9 cellular contexts compared by ENCODE assay signal in genomic region chr10:5862360-5862929, GRCh38. TPM values are rescaled to one million over a fixed set of nuclear protein-coding genes. Genes with fewer than 3 reads are reported as not detected.
DNase-seq lines count a peak whose midpoint lies in the region; ATAC-seq and TF ChIP-seq lines count a peak whose summit lies in the region.
"Had no signal": no experiment of that assay in that cellular context is flagged by ENCODE, and none has a peak within 500 bp of the region (broad histone marks: within the 10 kb centered on the region; RNA-seq: fewer than 3 reads in every experiment).

No MANE protein-coding gene starts in this region.

- peaks cover 16% of the 10 kb centered on the region for H3F3A ChIP-seq in SK-N-SH (replicated peaks; ENCODE audit: insufficient read depth)

- no peaks in the 10 kb centered on the region for H3K27me3 Mint-ChIP-seq in memory B cell

- H3K79me2 ChIP-seq in SK-N-SH (ENCODE audit: insufficient read depth): no peaks in the 10 kb centered on the region

- 95% methylated on average over 7 of the region's 7 CpGs for WGBS in SK-N-SH (ENCODE audit: low lambda C conversion rate)

- H3K4me1 ChIP-seq in SK-N-SH (ENCODE audit: control insufficient read depth in 1 of 2, insufficient read depth in 2 of 2, low read depth in 1 of 2, low read length in 1 of 2): no peaks in the 10 kb centered on the region
- H3K4me1 ChIP-seq in lower lobe of right lung: no peaks in the 10 kb centered on the region

- no peaks in the 10 kb centered on the region for H4K20me1 ChIP-seq in SK-N-SH (ENCODE audit: insufficient read depth)

- H3K36me3 ChIP-seq in SK-N-SH (replicated peaks in 1 of 2; ENCODE audit: control insufficient read depth in 1 of 2, insufficient read depth in 2 of 2, low read length in 1 of 2): peaks cover 0 to 1% of the 10 kb centered on the region in 2 experiments
- no peaks in the 10 kb centered on the region for H3K36me3 ChIP-seq in lower lobe of right lung

- H3K27ac ChIP-seq in SK-N-SH (ENCODE audit: low read depth in 2 of 2, low read length in 1 of 2) (peak overlapping the region in 1 of 2 experiments; percentile 90; a peak in 2 of 4 replicates), lower lobe of right lung (no peak overlapping the region)

- H3K36me3 Mint-ChIP-seq in memory B cell: no peaks in the 10 kb centered on the region

- no peak for TF ChIP-seq EP300 in SK-N-SH (IDR thresholded peaks at IDR 0.05; ENCODE audit: borderline replicate concordance in 1 of 2, low read depth in 1 of 2, low read length in 1 of 2)

- TF ChIP-seq CTCF in SK-N-SH (IDR thresholded peaks at IDR 0.05): no peak
- TF ChIP-seq CTCF in lower lobe of right lung (IDR thresholded peaks at IDR 0.05): no peak

- ATAC-seq in GM18861 (IDR thresholded peaks at IDR 0.05; ENCODE audit: unreplicated experiment): peak; percentile 95
- peak; percentile 96 for ATAC-seq in GM21529 (IDR thresholded peaks at IDR 0.05; ENCODE audit: unreplicated experiment)
- peak; percentile 97 for ATAC-seq in HG03354 (IDR thresholded peaks at IDR 0.05; ENCODE audit: poor library complexity, severe bottlenecking, unreplicated experiment)
- peak; percentile 83 for ATAC-seq in memory B cell (ENCODE audit: low read depth)
- ATAC-seq in lower lobe of right lung: no peak

- POLR2A ChIA-PET in SK-N-SH (lab: Yijun Ruan, JAX): no interaction called here

- H2AFZ ChIP-seq in SK-N-SH (ENCODE audit: low read depth): no peak overlapping the region

- H3K27me3 ChIP-seq in SK-N-SH (ENCODE audit: insufficient read depth) (no peaks in the 10 kb centered on the region), lower lobe of right lung (ENCODE audit: low read depth) (no peaks in the 10 kb centered on the region)

- intact Hi-C loops in lower lobe of right lung (cut with DNase I): no loop called here

- no peak for TF ChIP-seq RAD21 in SK-N-SH (IDR thresholded peaks at IDR 0.05; ENCODE audit: low read length)

- H3K4me3 Mint-ChIP-seq in memory B cell: peak overlapping the region; percentile 60

- H3K4me3 ChIP-seq in SK-N-SH (ENCODE audit: low read depth in 2 of 2, low read length in 1 of 2) (no peak overlapping the region), lower lobe of right lung (no peak overlapping the region)

- DNase-seq in memory B cell (ENCODE audit: low spot score in 2 of 2) (no peak), NCI-H446 (lab: John Stamatoyannopoulos, UW) (no peak), SK-N-SH (no peak), lower lobe of right lung (no peak), T-helper 9 cell (no peak)
- DNase-seq: NCI-H1092 had no signal

- no peak overlapping the region for H3K4me2 ChIP-seq in SK-N-SH

- no peaks in the 10 kb centered on the region for H3K9me2 ChIP-seq in SK-N-SH

- no peaks in the 10 kb centered on the region for H3K9me3 Mint-ChIP-seq in memory B cell

- peak overlapping the region; percentile 82 for H3K27ac Mint-ChIP-seq in memory B cell

- CTCF ChIA-PET in SK-N-SH (lab: Yijun Ruan, JAX): interaction anchor here (3.6 kb wide), 1 partner anchor 11 kb away, joined by 13 read pairs; no protein-coding TSS in a partner anchor

- peaks cover 25% of the 10 kb centered on the region for H3K4me1 Mint-ChIP-seq in memory B cell

- H3K9me3 ChIP-seq in SK-N-SH (no peaks in the 10 kb centered on the region), lower lobe of right lung (no peaks in the 10 kb centered on the region)

- H3K9ac ChIP-seq in SK-N-SH: no peak overlapping the region

TF ChIP-seq in SK-N-SH, 30 proteins besides CTCF, POLR2A, EP300 and RAD21:
- TF ChIP-seq SMC3 (IDR thresholded peaks at IDR 0.05; ENCODE audit: low read depth, low read length) (no peak), GABPA (IDR thresholded peaks at IDR 0.05; ENCODE audit: low read depth) (no peak), ELF1 (IDR thresholded peaks at IDR 0.05) (no peak), FOXJ3 (CRISPR knock-in tag; IDR thresholded peaks at IDR 0.05) (no peak), RXRA (IDR thresholded peaks at IDR 0.05; ENCODE audit: borderline replicate concordance, low read depth) (no peak), FOXM1 (IDR thresholded peaks at IDR 0.05; ENCODE audit: low read depth) (no peak), SIN3A (IDR thresholded peaks at IDR 0.05; ENCODE audit: borderline replicate concordance, low read depth, low read length) (no peak), FOSL2 (IDR thresholded peaks at IDR 0.05; ENCODE audit: borderline replicate concordance, low read depth) (no peak), IRF3 (IDR thresholded peaks at IDR 0.05; ENCODE audit: low read depth, low read length) (no peak), TCF12 (IDR thresholded peaks at IDR 0.05) (no peak), CHD2 (IDR thresholded peaks at IDR 0.05; ENCODE audit: low read length, partially characterized antibody) (no peak), TEAD4 (IDR thresholded peaks at IDR 0.05; ENCODE audit: borderline replicate concordance, insufficient read depth) (no peak)
- TF ChIP-seq, protein P1, sequence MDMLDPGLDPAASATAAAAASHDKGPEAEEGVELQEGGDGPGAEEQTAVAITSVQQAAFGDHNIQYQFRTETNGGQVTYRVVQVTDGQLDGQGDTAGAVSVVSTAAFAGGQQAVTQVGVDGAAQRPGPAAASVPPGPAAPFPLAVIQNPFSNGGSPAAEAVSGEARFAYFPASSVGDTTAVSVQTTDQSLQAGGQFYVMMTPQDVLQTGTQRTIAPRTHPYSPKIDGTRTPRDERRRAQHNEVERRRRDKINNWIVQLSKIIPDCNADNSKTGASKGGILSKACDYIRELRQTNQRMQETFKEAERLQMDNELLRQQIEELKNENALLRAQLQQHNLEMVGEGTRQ (IDR thresholded peaks at IDR 0.05; ENCODE audit: borderline replicate concordance, low read depth, low read length): no peak
- TF ChIP-seq, protein P2, sequence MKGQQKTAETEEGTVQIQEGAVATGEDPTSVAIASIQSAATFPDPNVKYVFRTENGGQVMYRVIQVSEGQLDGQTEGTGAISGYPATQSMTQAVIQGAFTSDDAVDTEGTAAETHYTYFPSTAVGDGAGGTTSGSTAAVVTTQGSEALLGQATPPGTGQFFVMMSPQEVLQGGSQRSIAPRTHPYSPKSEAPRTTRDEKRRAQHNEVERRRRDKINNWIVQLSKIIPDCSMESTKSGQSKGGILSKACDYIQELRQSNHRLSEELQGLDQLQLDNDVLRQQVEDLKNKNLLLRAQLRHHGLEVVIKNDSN (IDR thresholded peaks at IDR 0.05; ENCODE audit: borderline replicate concordance, low read depth): no peak
- TF ChIP-seq, protein P3, sequence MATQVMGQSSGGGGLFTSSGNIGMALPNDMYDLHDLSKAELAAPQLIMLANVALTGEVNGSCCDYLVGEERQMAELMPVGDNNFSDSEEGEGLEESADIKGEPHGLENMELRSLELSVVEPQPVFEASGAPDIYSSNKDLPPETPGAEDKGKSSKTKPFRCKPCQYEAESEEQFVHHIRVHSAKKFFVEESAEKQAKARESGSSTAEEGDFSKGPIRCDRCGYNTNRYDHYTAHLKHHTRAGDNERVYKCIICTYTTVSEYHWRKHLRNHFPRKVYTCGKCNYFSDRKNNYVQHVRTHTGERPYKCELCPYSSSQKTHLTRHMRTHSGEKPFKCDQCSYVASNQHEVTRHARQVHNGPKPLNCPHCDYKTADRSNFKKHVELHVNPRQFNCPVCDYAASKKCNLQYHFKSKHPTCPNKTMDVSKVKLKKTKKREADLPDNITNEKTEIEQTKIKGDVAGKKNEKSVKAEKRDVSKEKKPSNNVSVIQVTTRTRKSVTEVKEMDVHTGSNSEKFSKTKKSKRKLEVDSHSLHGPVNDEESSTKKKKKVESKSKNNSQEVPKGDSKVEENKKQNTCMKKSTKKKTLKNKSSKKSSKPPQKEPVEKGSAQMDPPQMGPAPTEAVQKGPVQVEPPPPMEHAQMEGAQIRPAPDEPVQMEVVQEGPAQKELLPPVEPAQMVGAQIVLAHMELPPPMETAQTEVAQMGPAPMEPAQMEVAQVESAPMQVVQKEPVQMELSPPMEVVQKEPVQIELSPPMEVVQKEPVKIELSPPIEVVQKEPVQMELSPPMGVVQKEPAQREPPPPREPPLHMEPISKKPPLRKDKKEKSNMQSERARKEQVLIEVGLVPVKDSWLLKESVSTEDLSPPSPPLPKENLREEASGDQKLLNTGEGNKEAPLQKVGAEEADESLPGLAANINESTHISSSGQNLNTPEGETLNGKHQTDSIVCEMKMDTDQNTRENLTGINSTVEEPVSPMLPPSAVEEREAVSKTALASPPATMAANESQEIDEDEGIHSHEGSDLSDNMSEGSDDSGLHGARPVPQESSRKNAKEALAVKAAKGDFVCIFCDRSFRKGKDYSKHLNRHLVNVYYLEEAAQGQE (IDR thresholded peaks at IDR 0.05; ENCODE audit: low read depth, low read length): no peak

RNA-seq across cellular contexts. Expression of gene ANKRD16, which starts 27.2 kb away (rescaled TPM):
- 9.9 and 11.9 TPM in 2 replicates for polyA plus RNA-seq in SK-N-SH (2012; rRNA removed)
- 5.7 and 7.4 TPM in 2 replicates for polyA plus RNA-seq in SK-N-SH (2012; cell fraction: cytosol; rRNA removed)
- polyA plus RNA-seq in SK-N-SH (2012; cell fraction: nucleus; rRNA removed): 31.9 and 35.4 TPM in 2 replicates
- total RNA-seq in lower lobe of right lung: 5.6 TPM

RNA-seq across cellular contexts. Expression of gene FBH1, which starts 27.6 kb away (rescaled TPM):
- polyA plus RNA-seq in SK-N-SH (2012; rRNA removed): 60.9 and 71.9 TPM in 2 replicates
- 51.3 and 57.8 TPM in 2 replicates for polyA plus RNA-seq in SK-N-SH (2012; cell fraction: cytosol; rRNA removed)
- 112 and 143 TPM in 2 replicates for polyA plus RNA-seq in SK-N-SH (2012; cell fraction: nucleus; rRNA removed)
- total RNA-seq in lower lobe of right lung: 64.7 TPM

RNA-seq across cellular contexts. Expression of gene GDI2, which starts 49.2 kb away (rescaled TPM):
- polyA plus RNA-seq in SK-N-SH (2012; rRNA removed): 94.3 and 99.1 TPM in 2 replicates
- polyA plus RNA-seq in SK-N-SH (2012; cell fraction: cytosol; rRNA removed): 130 and 137 TPM in 2 replicates
- polyA plus RNA-seq in SK-N-SH (2012; cell fraction: nucleus; rRNA removed): 46.9 and 72.6 TPM in 2 replicates
- total RNA-seq in lower lobe of right lung: 192 TPM

Comparison
In these comparisons a context has a peak if more than half of its experiments do, and no peak if none do; other contexts are left out.
1. ATAC-seq: peak in GM18861 (single experiment), GM21529 (single experiment), HG03354 (single experiment) and memory B cell (single experiment); none in lower lobe of right lung (0 of 2).